In the genomic region with DNA sequence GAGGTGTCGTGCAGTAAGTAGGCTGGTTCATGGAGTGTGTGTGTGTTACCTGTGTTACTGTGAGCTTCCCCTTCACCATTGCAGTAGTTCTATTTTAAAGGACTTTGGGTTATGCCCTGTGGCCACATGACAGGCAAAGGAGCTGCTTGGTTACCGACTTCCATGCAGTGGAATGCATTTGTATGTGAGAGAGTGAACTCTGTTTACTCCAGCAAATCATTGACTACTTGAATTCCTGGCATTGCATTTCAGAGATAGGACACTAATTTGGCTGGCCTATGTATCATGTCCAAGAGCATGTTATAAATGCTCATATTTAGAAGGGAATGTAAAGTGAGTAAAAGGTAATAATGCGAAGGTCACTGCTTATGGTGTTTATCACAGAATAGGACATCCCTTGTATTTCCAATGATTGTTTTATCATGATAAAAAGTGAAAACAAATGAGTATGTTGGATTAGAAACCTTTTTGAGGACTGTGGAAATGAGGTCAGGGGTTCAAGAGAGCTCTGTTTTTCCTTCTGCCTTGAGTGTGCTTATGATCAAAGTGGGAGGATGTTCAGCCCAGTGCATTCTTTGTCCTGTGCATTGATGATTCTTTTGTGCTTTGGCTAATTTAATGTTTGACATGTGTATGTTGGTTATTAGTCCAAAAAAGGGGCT, we compare ENCODE assay signal across 1 cellular context.
TF ChIP-seq lines count a peak whose summit lies in the region.

No MANE protein-coding gene starts in this region.

TF ChIP-seq in HepG2, 621 proteins besides CTCF, POLR2A, EP300 and RAD21 (continued from another document and continues in another):
- TF ChIP-seq, protein P1, sequence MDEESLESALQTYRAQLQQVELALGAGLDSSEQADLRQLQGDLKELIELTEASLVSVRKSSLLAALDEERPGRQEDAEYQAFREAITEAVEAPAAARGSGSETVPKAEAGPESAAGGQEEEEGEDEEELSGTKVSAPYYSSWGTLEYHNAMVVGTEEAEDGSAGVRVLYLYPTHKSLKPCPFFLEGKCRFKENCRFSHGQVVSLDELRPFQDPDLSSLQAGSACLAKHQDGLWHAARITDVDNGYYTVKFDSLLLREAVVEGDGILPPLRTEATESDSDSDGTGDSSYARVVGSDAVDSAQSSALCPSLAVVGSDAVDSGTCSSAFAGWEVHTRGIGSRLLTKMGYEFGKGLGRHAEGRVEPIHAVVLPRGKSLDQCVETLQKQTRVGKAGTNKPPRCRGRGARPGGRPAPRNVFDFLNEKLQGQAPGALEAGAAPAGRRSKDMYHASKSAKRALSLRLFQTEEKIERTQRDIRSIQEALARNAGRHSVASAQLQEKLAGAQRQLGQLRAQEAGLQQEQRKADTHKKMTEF (CRISPR knock-in tag; IDR thresholded peaks at IDR 0.05), result peak; percentile 40
- TF ChIP-seq HNRNPUL1 (IDR thresholded peaks at IDR 0.05; ENCODE audit: low read depth, low read length) (peak; percentile 68; the same call in 1 of the 2 replicates), IRF2 (CRISPR knock-in tag; IDR thresholded peaks at IDR 0.05) (peak; percentile 54; the same call in 1 of the 2 replicates), HDAC1 (CRISPR knock-in tag; IDR thresholded peaks at IDR 0.05) (peak; percentile 77; the same call in 1 of the 2 replicates), KLF6 (CRISPR knock-in tag; IDR thresholded peaks at IDR 0.05) (no peak), MIXL1 (CRISPR knock-in tag; IDR thresholded peaks at IDR 0.05) (peak; percentile 77), ELF3 (CRISPR knock-in tag; IDR thresholded peaks at IDR 0.05) (peak; percentile 55; the same call in 1 of the 2 replicates), FOXK1 (CRISPR knock-in tag; IDR thresholded peaks at IDR 0.05; ENCODE audit: borderline replicate concordance, low read depth) (peak; percentile 60; the same call in 1 of the 2 replicates), ZNF724P (CRISPR knock-in tag; IDR thresholded peaks at IDR 0.05; ENCODE audit: borderline replicate concordance) (no peak), HNRNPLL (IDR thresholded peaks at IDR 0.05; ENCODE audit: low read depth, low read length, poor library complexity, severe bottlenecking) (no peak), POGZ (CRISPR knock-in tag; IDR thresholded peaks at IDR 0.05) (peak; percentile 58; the same call in 1 of the 2 replicates), KDM6A (CRISPR knock-in tag; IDR thresholded peaks at IDR 0.05; ENCODE audit: low read depth) (peak; percentile 79; the same call in 1 of the 2 replicates), ZMYM3 (CRISPR knock-in tag; IDR thresholded peaks at IDR 0.05) (0 out of 2 replicates have a peak, but pooled peaks have one; percentile 20), PHF21A (CRISPR knock-in tag; IDR thresholded peaks at IDR 0.05) (0 out of 2 replicates have a peak, but pooled peaks have one; percentile 29), NFIC (IDR thresholded peaks at IDR 0.05; ENCODE audit: low read length) (peak; percentile 19; the same call in 1 of the 2 replicates), ZNF792 (CRISPR knock-in tag; IDR thresholded peaks at IDR 0.05) (peak; percentile 84; the same call in 1 of the 2 replicates), SOX5 (CRISPR knock-in tag; IDR thresholded peaks at IDR 0.05; ENCODE audit: borderline replicate concordance) (peak; percentile 75; the same call in 1 of the 2 replicates), ZSCAN29 (CRISPR knock-in tag; conservative IDR thresholded peaks at IDR 0.05) (no peak), EHMT2 (IDR thresholded peaks at IDR 0.05; ENCODE audit: borderline replicate concordance, low read depth, low read length) (no peak; the same call in 1 of the 2 replicates), ASH2L (IDR thresholded peaks at IDR 0.05; ENCODE audit: insufficient read length, low read depth, low read length) (peak; percentile 90), DMAP1 (CRISPR knock-in tag; IDR thresholded peaks at IDR 0.05) (peak; percentile 48; the same call in 1 of the 2 replicates), LCORL (IDR thresholded peaks at IDR 0.05) (peak; percentile 73; the same call in 1 of the 2 replicates), LCORL (CRISPR knock-in tag; IDR thresholded peaks at IDR 0.05) (peak; percentile 73), FOXO1 (CRISPR knock-in tag; IDR thresholded peaks at IDR 0.05) (peak; percentile 84), GATAD2A (CRISPR knock-in tag; IDR thresholded peaks at IDR 0.05) (peak; percentile 85), FOXP1 (IDR thresholded peaks at IDR 0.05) (peak; percentile 49; the same call in 1 of the 2 replicates), FOXP1 (CRISPR knock-in tag; IDR thresholded peaks at IDR 0.05) (peak; percentile 80), MEIS2 (CRISPR knock-in tag; IDR thresholded peaks at IDR 0.05) (peak; percentile 30; the same call in 1 of the 2 replicates)
- TF ChIP-seq, protein P2, sequence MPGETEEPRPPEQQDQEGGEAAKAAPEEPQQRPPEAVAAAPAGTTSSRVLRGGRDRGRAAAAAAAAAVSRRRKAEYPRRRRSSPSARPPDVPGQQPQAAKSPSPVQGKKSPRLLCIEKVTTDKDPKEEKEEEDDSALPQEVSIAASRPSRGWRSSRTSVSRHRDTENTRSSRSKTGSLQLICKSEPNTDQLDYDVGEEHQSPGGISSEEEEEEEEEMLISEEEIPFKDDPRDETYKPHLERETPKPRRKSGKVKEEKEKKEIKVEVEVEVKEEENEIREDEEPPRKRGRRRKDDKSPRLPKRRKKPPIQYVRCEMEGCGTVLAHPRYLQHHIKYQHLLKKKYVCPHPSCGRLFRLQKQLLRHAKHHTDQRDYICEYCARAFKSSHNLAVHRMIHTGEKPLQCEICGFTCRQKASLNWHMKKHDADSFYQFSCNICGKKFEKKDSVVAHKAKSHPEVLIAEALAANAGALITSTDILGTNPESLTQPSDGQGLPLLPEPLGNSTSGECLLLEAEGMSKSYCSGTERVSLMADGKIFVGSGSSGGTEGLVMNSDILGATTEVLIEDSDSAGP (CRISPR knock-in tag; IDR thresholded peaks at IDR 0.05; ENCODE audit: borderline replicate concordance), result no peak
- TF ChIP-seq, protein P3, sequence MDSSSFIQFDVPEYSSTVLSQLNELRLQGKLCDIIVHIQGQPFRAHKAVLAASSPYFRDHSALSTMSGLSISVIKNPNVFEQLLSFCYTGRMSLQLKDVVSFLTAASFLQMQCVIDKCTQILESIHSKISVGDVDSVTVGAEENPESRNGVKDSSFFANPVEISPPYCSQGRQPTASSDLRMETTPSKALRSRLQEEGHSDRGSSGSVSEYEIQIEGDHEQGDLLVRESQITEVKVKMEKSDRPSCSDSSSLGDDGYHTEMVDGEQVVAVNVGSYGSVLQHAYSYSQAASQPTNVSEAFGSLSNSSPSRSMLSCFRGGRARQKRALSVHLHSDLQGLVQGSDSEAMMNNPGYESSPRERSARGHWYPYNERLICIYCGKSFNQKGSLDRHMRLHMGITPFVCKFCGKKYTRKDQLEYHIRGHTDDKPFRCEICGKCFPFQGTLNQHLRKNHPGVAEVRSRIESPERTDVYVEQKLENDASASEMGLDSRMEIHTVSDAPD (CRISPR knock-in tag; IDR thresholded peaks at IDR 0.05), result peak; percentile 73
- TF ChIP-seq, protein P4, sequence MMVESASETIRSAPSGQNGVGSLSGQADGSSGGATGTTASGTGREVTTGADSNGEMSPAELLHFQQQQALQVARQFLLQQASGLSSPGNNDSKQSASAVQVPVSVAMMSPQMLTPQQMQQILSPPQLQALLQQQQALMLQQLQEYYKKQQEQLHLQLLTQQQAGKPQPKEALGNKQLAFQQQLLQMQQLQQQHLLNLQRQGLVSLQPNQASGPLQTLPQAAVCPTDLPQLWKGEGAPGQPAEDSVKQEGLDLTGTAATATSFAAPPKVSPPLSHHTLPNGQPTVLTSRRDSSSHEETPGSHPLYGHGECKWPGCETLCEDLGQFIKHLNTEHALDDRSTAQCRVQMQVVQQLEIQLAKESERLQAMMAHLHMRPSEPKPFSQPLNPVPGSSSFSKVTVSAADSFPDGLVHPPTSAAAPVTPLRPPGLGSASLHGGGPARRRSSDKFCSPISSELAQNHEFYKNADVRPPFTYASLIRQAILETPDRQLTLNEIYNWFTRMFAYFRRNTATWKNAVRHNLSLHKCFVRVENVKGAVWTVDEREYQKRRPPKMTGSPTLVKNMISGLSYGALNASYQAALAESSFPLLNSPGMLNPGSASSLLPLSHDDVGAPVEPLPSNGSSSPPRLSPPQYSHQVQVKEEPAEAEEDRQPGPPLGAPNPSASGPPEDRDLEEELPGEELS (CRISPR knock-in tag; IDR thresholded peaks at IDR 0.05), result peak; percentile 93
- TF ChIP-seq, protein P5, sequence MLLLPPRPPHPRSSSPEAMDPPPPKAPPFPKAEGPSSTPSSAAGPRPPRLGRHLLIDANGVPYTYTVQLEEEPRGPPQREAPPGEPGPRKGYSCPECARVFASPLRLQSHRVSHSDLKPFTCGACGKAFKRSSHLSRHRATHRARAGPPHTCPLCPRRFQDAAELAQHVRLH (CRISPR knock-in tag; IDR thresholded peaks at IDR 0.05; ENCODE audit: borderline replicate concordance, low read depth), result 0 out of 2 replicates have a peak, but pooled peaks have one; percentile 27
- TF ChIP-seq, protein P6, sequence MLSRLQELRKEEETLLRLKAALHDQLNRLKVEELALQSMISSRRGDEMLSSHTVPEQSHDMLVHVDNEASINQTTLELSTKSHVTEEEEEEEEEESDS (CRISPR knock-in tag; IDR thresholded peaks at IDR 0.05; ENCODE audit: borderline replicate concordance), result no peak
- TF ChIP-seq, protein P7, sequence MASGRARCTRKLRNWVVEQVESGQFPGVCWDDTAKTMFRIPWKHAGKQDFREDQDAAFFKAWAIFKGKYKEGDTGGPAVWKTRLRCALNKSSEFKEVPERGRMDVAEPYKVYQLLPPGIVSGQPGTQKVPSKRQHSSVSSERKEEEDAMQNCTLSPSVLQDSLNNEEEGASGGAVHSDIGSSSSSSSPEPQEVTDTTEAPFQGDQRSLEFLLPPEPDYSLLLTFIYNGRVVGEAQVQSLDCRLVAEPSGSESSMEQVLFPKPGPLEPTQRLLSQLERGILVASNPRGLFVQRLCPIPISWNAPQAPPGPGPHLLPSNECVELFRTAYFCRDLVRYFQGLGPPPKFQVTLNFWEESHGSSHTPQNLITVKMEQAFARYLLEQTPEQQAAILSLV (CRISPR knock-in tag; IDR thresholded peaks at IDR 0.05; ENCODE audit: borderline replicate concordance), result no peak
- TF ChIP-seq, protein P8, sequence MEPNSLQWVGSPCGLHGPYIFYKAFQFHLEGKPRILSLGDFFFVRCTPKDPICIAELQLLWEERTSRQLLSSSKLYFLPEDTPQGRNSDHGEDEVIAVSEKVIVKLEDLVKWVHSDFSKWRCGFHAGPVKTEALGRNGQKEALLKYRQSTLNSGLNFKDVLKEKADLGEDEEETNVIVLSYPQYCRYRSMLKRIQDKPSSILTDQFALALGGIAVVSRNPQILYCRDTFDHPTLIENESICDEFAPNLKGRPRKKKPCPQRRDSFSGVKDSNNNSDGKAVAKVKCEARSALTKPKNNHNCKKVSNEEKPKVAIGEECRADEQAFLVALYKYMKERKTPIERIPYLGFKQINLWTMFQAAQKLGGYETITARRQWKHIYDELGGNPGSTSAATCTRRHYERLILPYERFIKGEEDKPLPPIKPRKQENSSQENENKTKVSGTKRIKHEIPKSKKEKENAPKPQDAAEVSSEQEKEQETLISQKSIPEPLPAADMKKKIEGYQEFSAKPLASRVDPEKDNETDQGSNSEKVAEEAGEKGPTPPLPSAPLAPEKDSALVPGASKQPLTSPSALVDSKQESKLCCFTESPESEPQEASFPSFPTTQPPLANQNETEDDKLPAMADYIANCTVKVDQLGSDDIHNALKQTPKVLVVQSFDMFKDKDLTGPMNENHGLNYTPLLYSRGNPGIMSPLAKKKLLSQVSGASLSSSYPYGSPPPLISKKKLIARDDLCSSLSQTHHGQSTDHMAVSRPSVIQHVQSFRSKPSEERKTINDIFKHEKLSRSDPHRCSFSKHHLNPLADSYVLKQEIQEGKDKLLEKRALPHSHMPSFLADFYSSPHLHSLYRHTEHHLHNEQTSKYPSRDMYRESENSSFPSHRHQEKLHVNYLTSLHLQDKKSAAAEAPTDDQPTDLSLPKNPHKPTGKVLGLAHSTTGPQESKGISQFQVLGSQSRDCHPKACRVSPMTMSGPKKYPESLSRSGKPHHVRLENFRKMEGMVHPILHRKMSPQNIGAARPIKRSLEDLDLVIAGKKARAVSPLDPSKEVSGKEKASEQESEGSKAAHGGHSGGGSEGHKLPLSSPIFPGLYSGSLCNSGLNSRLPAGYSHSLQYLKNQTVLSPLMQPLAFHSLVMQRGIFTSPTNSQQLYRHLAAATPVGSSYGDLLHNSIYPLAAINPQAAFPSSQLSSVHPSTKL (CRISPR knock-in tag; IDR thresholded peaks at IDR 0.05), result peak; percentile 88
- TF ChIP-seq, protein P9, sequence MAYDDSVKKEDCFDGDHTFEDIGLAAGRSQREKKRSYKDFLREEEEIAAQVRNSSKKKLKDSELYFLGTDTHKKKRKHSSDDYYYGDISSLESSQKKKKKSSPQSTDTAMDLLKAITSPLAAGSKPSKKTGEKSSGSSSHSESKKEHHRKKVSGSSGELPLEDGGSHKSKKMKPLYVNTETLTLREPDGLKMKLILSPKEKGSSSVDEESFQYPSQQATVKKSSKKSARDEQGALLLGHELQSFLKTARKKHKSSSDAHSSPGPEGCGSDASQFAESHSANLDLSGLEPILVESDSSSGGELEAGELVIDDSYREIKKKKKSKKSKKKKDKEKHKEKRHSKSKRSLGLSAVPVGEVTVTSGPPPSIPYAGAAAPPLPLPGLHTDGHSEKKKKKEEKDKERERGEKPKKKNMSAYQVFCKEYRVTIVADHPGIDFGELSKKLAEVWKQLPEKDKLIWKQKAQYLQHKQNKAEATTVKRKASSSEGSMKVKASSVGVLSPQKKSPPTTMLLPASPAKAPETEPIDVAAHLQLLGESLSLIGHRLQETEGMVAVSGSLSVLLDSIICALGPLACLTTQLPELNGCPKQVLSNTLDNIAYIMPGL (CRISPR knock-in tag; IDR thresholded peaks at IDR 0.05; ENCODE audit: borderline replicate concordance in 1 of 2, low read depth in 1 of 2), result peak in 1 of 2 experiments; percentile 12; a peak in 1 of 4 replicates
- TF ChIP-seq, protein P10, sequence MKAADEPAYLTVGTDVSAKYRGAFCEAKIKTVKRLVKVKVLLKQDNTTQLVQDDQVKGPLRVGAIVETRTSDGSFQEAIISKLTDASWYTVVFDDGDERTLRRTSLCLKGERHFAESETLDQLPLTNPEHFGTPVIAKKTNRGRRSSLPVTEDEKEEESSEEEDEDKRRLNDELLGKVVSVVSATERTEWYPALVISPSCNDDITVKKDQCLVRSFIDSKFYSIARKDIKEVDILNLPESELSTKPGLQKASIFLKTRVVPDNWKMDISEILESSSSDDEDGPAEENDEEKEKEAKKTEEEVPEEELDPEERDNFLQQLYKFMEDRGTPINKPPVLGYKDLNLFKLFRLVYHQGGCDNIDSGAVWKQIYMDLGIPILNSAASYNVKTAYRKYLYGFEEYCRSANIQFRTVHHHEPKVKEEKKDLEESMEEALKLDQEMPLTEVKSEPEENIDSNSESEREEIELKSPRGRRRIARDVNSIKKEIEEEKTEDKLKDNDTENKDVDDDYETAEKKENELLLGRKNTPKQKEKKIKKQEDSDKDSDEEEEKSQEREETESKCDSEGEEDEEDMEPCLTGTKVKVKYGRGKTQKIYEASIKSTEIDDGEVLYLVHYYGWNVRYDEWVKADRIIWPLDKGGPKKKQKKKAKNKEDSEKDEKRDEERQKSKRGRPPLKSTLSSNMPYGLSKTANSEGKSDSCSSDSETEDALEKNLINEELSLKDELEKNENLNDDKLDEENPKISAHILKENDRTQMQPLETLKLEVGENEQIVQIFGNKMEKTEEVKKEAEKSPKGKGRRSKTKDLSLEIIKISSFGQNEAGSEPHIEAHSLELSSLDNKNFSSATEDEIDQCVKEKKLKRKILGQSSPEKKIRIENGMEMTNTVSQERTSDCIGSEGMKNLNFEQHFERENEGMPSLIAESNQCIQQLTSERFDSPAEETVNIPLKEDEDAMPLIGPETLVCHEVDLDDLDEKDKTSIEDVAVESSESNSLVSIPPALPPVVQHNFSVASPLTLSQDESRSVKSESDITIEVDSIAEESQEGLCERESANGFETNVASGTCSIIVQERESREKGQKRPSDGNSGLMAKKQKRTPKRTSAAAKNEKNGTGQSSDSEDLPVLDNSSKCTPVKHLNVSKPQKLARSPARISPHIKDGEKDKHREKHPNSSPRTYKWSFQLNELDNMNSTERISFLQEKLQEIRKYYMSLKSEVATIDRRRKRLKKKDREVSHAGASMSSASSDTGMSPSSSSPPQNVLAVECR (CRISPR knock-in tag; IDR thresholded peaks at IDR 0.05; ENCODE audit: borderline replicate concordance), result peak; percentile 51; the same call in 1 of the 2 replicates
